ENCODE assay signal across 17 cellular contexts in genomic region chr14:57818511-57818910, GRCh38. TPM values are rescaled to one million over a fixed set of nuclear protein-coding genes. Genes with fewer than 3 reads are reported as not detected.
DNase-seq lines count a peak whose midpoint lies in the region; ATAC-seq, FAIRE-seq and TF ChIP-seq lines count a peak whose summit lies in the region.
"Had no signal": no experiment of that assay in that cellular context is flagged by ENCODE, and none has a peak within 500 bp of the region (broad histone marks: within the 10 kb centered on the region; RNA-seq: fewer than 3 reads in every experiment).

No MANE protein-coding gene starts in this region.

- DNase-seq in DMS53 (lab: John Stamatoyannopoulos, UW), result peak; percentile 73
- DNase-seq in HTR-8/SVneo (ENCODE audit: insufficient read length, low spot score), result no peak
- DNase-seq in kidney glomerular epithelial cell (lab: John Stamatoyannopoulos, UW), result peak; percentile 55
- DNase-seq in thyroid gland, result no peak
- no peak for DNase-seq in lower lobe of right lung
- no peak for DNase-seq in NCI-H187 (lab: John Stamatoyannopoulos, UW)
- DNase-seq: ACHN; Calu3; CD4-positive, CD25-positive, alpha-beta regulatory T cell; DMS 273 treated with DMSO at 0.1 percent for 48 hours; GF-D8; HCEC 1CT; HFFc6 had no signal

- ATAC-seq in lower lobe of right lung (no peak), GM19467 (IDR thresholded peaks at IDR 0.05; ENCODE audit: unreplicated experiment) (no peak)

- H3K9me3 ChIP-seq in thyroid gland (no peaks in the 10 kb centered on the region), lower lobe of right lung (no peaks in the 10 kb centered on the region)
- H3K9me3 ChIP-seq: BLaER1 treated with 17β-estradiol and CSF1 and Interleukin-3, amounts not matched to agents 10 nM and 100 nM had no signal

- H3K36me3 ChIP-seq in thyroid gland (no peaks in the 10 kb centered on the region), lower lobe of right lung (no peaks in the 10 kb centered on the region)
- H3K36me3 ChIP-seq: BLaER1 treated with 17β-estradiol and CSF1 and Interleukin-3, amounts not matched to agents 10 nM and 100 nM had no signal

- intact Hi-C loops in thyroid gland (cut with DNase I), result no loop called here
- intact Hi-C loops in lower lobe of right lung (cut with DNase I), result no loop called here

- TF ChIP-seq CTCF in thyroid gland (IDR thresholded peaks at IDR 0.05) (no peak), lower lobe of right lung (IDR thresholded peaks at IDR 0.05) (no peak)

- WGBS in thyroid gland, 2 donors, result 11 to 15% methylated on average over 1 of the region's 1 CpG

- H3K4me1 ChIP-seq in thyroid gland (peaks cover 45 to 58% of the 10 kb centered on the region in 2 donors), lower lobe of right lung (no peaks in the 10 kb centered on the region)

- no peak for TF ChIP-seq POLR2A in thyroid gland (IDR thresholded peaks at IDR 0.05)

- H3K4me3 ChIP-seq in thyroid gland (replicated peaks in 1 of 3) (no peak overlapping the region), lower lobe of right lung (no peak overlapping the region)
- H3K4me3 ChIP-seq: BLaER1 treated with 17β-estradiol and CSF1 and Interleukin-3, amounts not matched to agents 10 nM and 100 nM had no signal

- H3K27me3 ChIP-seq in thyroid gland, result no peaks in the 10 kb centered on the region
- H3K27me3 ChIP-seq in lower lobe of right lung (ENCODE audit: low read depth), result no peaks in the 10 kb centered on the region
- H3K27me3 ChIP-seq: BLaER1 treated with 17β-estradiol and CSF1 and Interleukin-3, amounts not matched to agents 10 nM and 100 nM had no signal

- peak overlapping the region; percentile 43 to 69 (median 61) for H3K27ac ChIP-seq in thyroid gland
- no peak overlapping the region for H3K27ac ChIP-seq in lower lobe of right lung
- H3K27ac ChIP-seq: BLaER1 treated with 17β-estradiol and CSF1 and Interleukin-3, amounts not matched to agents 10 nM and 100 nM had no signal

- peak; percentile 89 for FAIRE-seq in HTR-8/SVneo (lab: Jason Lieb, UNC)

RNA-seq across cellular contexts. Expression of gene SLC35F4, which starts 47.4 kb away (rescaled TPM):
- total RNA-seq in thyroid gland, result 1 to 10 TPM; 1.5 to 4.0 (median 1.6) TPM
- not detected for total RNA-seq in lower lobe of right lung
- total RNA-seq: A172; Calu3; CD4-positive, CD25-positive, alpha-beta regulatory T cell; H4; HFFc6 had no signal

Comparison
In these comparisons a context has a peak if more than half of its experiments do, and no peak if none do; other contexts are left out.
1. DNase-seq: peak in DMS53 (single experiment) and kidney glomerular epithelial cell (single experiment); none in HTR-8/SVneo (single experiment), thyroid gland (0 of 2), lower lobe of right lung (single experiment) and NCI-H187 (0 of 2).